In genomic region chr1:157992813-157993178, GRCh38 we compare ENCODE assay signal across 8 cellular contexts. TPM values are rescaled to one million over a fixed set of nuclear protein-coding genes. Genes with fewer than 3 reads are reported as not detected.
DNase-seq lines count a peak whose midpoint lies in the region; ATAC-seq, FAIRE-seq and TF ChIP-seq lines count a peak whose summit lies in the region.

No MANE protein-coding gene starts in this region.

- ATAC-seq in activated T-cell treated with anti-CD3 and anti-CD28 coated beads, Interleukin-2, amount 50 U/mL, for 72 hours (replicated peaks in 1 of 2) = no peak
- ATAC-seq in upper lobe of right lung (peak; percentile 4), HG02981 (IDR thresholded peaks at IDR 0.05; ENCODE audit: unreplicated experiment) (no peak)

- no peak overlapping the region for H2BK5ac ChIP-seq in mesendoderm (ENCODE audit: low read length)

- H3K9ac ChIP-seq in mesendoderm (ENCODE audit: low read length) = peak overlapping the region; percentile 72

- DNase-seq in activated T-cell treated with anti-CD3 and anti-CD28 coated beads, Interleukin-2, amount 50 U/mL, for 72 hours = no peak
- DNase-seq in activated T-cell treated with anti-CD3 and anti-CD28 coated beads, Interleukin-2, amount 50 U/mL, for 1 hour = no peak
- DNase-seq in chondrocyte (ENCODE audit: low spot score) = no peak
- DNase-seq in mesendoderm = peak; percentile 77
- no peak for DNase-seq in upper lobe of right lung
- no peak for DNase-seq in activated CD8-positive, alpha-beta memory T cell treated with anti-CD3 and anti-CD28 coated beads for 24 hours
- no peak for DNase-seq in RCC 7860 (ENCODE audit: low spot score)

- H3K27me3 Mint-ChIP-seq in activated T-cell treated with anti-CD3 and anti-CD28 coated beads, Interleukin-2, amount 50 U/mL, for 72 hours (ENCODE audit: low read depth) = peaks cover 40% of the 10 kb centered on the region
- peaks cover 10% of the 10 kb centered on the region for H3K27me3 Mint-ChIP-seq in chondrocyte (ENCODE audit: low read depth)

- H3K79me2 ChIP-seq in mesendoderm (ENCODE audit: control insufficient read depth, insufficient read depth, low read length) = peaks cover 38% of the 10 kb centered on the region

- no peak for TF ChIP-seq CTCF in chondrocyte (IDR thresholded peaks at IDR 0.05)
- TF ChIP-seq CTCF in upper lobe of right lung (IDR thresholded peaks at IDR 0.05) = no peak

- H3K4ac ChIP-seq in mesendoderm (ENCODE audit: low read depth, low read length) = peak overlapping the region; percentile 4

- H3K56ac ChIP-seq in mesendoderm (ENCODE audit: low read length) = peak overlapping the region; percentile 92

- H3K4me1 ChIP-seq in mesendoderm (ENCODE audit: control insufficient read depth, low read depth, low read length) = peaks cover 21% of the 10 kb centered on the region
- peaks cover 11% of the 10 kb centered on the region for H3K4me1 ChIP-seq in upper lobe of right lung

- no peaks in the 10 kb centered on the region for H3K9me3 Mint-ChIP-seq in activated T-cell treated with anti-CD3 and anti-CD28 coated beads, Interleukin-2, amount 50 U/mL, for 72 hours
- H3K9me3 Mint-ChIP-seq in chondrocyte (ENCODE audit: low read depth) = no peaks in the 10 kb centered on the region

- no peak overlapping the region for H3K27ac Mint-ChIP-seq in activated T-cell treated with anti-CD3 and anti-CD28 coated beads, Interleukin-2, amount 50 U/mL, for 72 hours
- H3K27ac Mint-ChIP-seq in chondrocyte (ENCODE audit: unreplicated experiment) = peak overlapping the region; percentile 92

- H3K9me3 ChIP-seq in upper lobe of right lung = no peaks in the 10 kb centered on the region

- H3K4me3 ChIP-seq in mesendoderm (ENCODE audit: low read length) = peak overlapping the region; percentile 4
- H3K4me3 ChIP-seq in upper lobe of right lung = peak overlapping the region; percentile 81

- intact Hi-C loops in upper lobe of right lung (cut with DNase I) = loop anchor here (5.0 kb wide), 2 partner anchors 45 to 100 kb away; no protein-coding TSS in a partner anchor

- peak overlapping the region; percentile 37 for H3K4me2 ChIP-seq in mesendoderm (ENCODE audit: low read length)

- no CpG with 5 or more reads among the region's 8 CpGs for WGBS in mesendoderm (ENCODE audit: extremely low coverage, insufficient coverage, low lambda C conversion rate)

- no peak for FAIRE-seq in RCC 7860 (lab: Jason Lieb, UNC)

- H3K18ac ChIP-seq in mesendoderm (ENCODE audit: low read length) = peak overlapping the region; percentile 100

- H3K27me3 ChIP-seq in mesendoderm (ENCODE audit: insufficient read depth, low read length, poor library complexity) (no peaks in the 10 kb centered on the region), upper lobe of right lung (peaks cover 11% of the 10 kb centered on the region)

- peak overlapping the region; percentile 8 to 82 for H3K4me3 Mint-ChIP-seq in activated T-cell treated with anti-CD3 and anti-CD28 coated beads, Interleukin-2, amount 50 U/mL, for 72 hours
- H3K4me3 Mint-ChIP-seq in chondrocyte (ENCODE audit: unreplicated experiment) = peak overlapping the region; percentile 93

- no peak overlapping the region for H4K8ac ChIP-seq in mesendoderm (ENCODE audit: low read depth, low read length)

- H3K27ac ChIP-seq in mesendoderm (ENCODE audit: low read depth, low read length) (no peak overlapping the region), upper lobe of right lung (peak overlapping the region; percentile 31)

- H2BK15ac ChIP-seq in mesendoderm (replicated peaks; ENCODE audit: low read depth) = no peak overlapping the region

- no peaks in the 10 kb centered on the region for H3K36me3 Mint-ChIP-seq in activated T-cell treated with anti-CD3 and anti-CD28 coated beads, Interleukin-2, amount 50 U/mL, for 72 hours (ENCODE audit: insufficient read depth in 2 of 2)
- no peaks in the 10 kb centered on the region for H3K36me3 Mint-ChIP-seq in chondrocyte (ENCODE audit: low read depth)

- H3K36me3 ChIP-seq in mesendoderm (ENCODE audit: control insufficient read depth, insufficient read depth, low read length) (no peaks in the 10 kb centered on the region), upper lobe of right lung (no peaks in the 10 kb centered on the region)

- H2BK120ac ChIP-seq in mesendoderm (ENCODE audit: low read depth, low read length) = no peak overlapping the region

- peak overlapping the region; percentile 75 for H3K23ac ChIP-seq in mesendoderm (ENCODE audit: low read length)

- H2AK5ac ChIP-seq in mesendoderm (ENCODE audit: low read length) = no peak overlapping the region

- H3K79me1 ChIP-seq in mesendoderm (ENCODE audit: low read length) = peaks cover 21% of the 10 kb centered on the region

- peaks cover 11% of the 10 kb centered on the region for H3K4me1 Mint-ChIP-seq in activated T-cell treated with anti-CD3 and anti-CD28 coated beads, Interleukin-2, amount 50 U/mL, for 72 hours (ENCODE audit: low read depth)
- peaks cover 52% of the 10 kb centered on the region for H3K4me1 Mint-ChIP-seq in chondrocyte (ENCODE audit: low read depth)

- H4K5ac ChIP-seq in mesendoderm (ENCODE audit: low read length) = no peak overlapping the region

RNA-seq across cellular contexts. Expression of gene KIRREL1, which starts 0.6 kb away (rescaled TPM):
- not detected for total RNA-seq in activated T-cell treated with anti-CD3 and anti-CD28 coated beads, Interleukin-2, amount 50 U/mL, for 72 hours
- total RNA-seq in chondrocyte = 159 to 166 TPM (median 165 TPM) in 3 replicates
- 19.9 TPM for polyA plus RNA-seq in mesendoderm (2013, experiment 1 of 2)
- 19.5 TPM for polyA plus RNA-seq in mesendoderm (2013, experiment 2 of 2)
- total RNA-seq in upper lobe of right lung = 40.8 TPM

Comparison
In these comparisons a context has a peak if more than half of its experiments do, and no peak if none do; other contexts are left out.
1. RNA of gene KIRREL1, which starts 0.6 kb away (total RNA-seq): 159 to 166 TPM in chondrocyte and 40.8 TPM in upper lobe of right lung (single experiment); not detected in activated T-cell treated with anti-CD3 and anti-CD28 coated beads, Interleukin-2, amount 50 U/mL, for 72 hours; every median in the first group is over 10 times any median in the second.